Comparison of ENCODE assay signal across 19 cellular contexts in the genomic region with DNA sequence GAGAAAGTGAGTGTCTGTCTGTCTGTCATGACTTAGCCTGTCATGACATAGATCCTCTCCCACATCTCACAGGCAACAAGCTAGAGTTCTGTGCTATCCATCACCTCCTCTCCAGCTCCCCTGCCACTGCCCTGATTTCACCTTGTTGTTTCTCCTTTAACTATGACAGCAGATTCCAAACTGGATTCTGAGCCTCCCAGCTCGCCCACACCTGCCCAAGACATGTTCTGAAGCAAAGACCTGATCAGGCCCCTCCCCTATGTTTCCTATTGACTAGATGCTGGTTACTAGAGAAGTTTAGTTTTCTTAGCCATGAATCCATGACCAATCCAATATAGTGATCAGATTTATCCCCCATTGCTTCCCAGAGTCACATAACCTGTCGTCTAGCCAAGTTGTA. TPM values are rescaled to one million over a fixed set of nuclear protein-coding genes. Genes with fewer than 3 reads are reported as not detected.
DNase-seq lines count a peak whose midpoint lies in the region; FAIRE-seq and TF ChIP-seq lines count a peak whose summit lies in the region.
"Had no signal": no experiment of that assay in that cellular context is flagged by ENCODE, and none has a peak within 500 bp of the region (broad histone marks: within the 10 kb centered on the region; RNA-seq: fewer than 3 reads in every experiment).

No MANE protein-coding gene starts in this region.

- H3K36me3 ChIP-seq in bronchial epithelial cell (ENCODE audit: control insufficient read depth, insufficient read depth, low read length) (no peaks in the 10 kb centered on the region), muscle layer of duodenum (ENCODE audit: control insufficient read depth in 1 of 2, insufficient read depth in 2 of 2, low read length in 2 of 2) (no peaks in the 10 kb centered on the region), smooth muscle cell (ENCODE audit: low read depth) (no peaks in the 10 kb centered on the region)

- no peak overlapping the region for H3K9ac ChIP-seq in smooth muscle cell (ENCODE audit: low read depth)

- CTCF ChIA-PET in Calu3 (lab: Charles Lee): interaction anchor here (1.0 kb wide), 1 partner anchor 15 kb away, joined by 3 read pairs; a partner anchor contains a TSS

- no peak for DNase-seq in Calu3
- DNase-seq in bronchial epithelial cell (ENCODE audit: low read depth): peak; percentile 62
- no peak for DNase-seq in smooth muscle cell (lab: John Stamatoyannopoulos, UW; ENCODE audit: unreplicated experiment)
- no peak for DNase-seq in COLO829 (ENCODE audit: low spot score)
- DNase-seq in stimulated activated CD4-positive, alpha-beta T cell treated with anti-CD3 and anti-CD28 coated beads, Interleukin-15, amount 100 ng/mL, for 24 hours: no peak
- no peak for DNase-seq in mesothelial cell of epicardium (ENCODE audit: low spot score in 2 of 2, unreplicated experiment in 2 of 2)
- DNase-seq in DMS53 (lab: John Stamatoyannopoulos, UW): no peak
- DNase-seq: activated naive CD4-positive, alpha-beta T cell treated with anti-CD3 and anti-CD28 coated beads for 36 hours; activated T-cell treated with anti-CD3 and anti-CD28 coated beads for 4 hours; foreskin melanocyte; MV-4-11; NCI-H2029 treated with DMSO at 0.1 percent for 48 hours; NCI-H524 had no signal

- peak; percentile 36 for FAIRE-seq in bronchial epithelial cell (lab: Jason Lieb, UNC)

- H3K9me3 Mint-ChIP-seq in Calu3 (ENCODE audit: low read depth, unreplicated experiment) (no peaks in the 10 kb centered on the region), mesothelial cell of epicardium (no peaks in the 10 kb centered on the region)
- H3K9me3 Mint-ChIP-seq: activated naive CD4-positive, alpha-beta T cell treated with anti-CD3 and anti-CD28 coated beads for 36 hours; stimulated activated memory B cell treated with anti-CD40 and anti-IgM and Interleukin-4, amounts not matched to agents 10 μg/mL and 1 μg/mL and 100 μg/mL, for 72 hours; T-helper 1 cell treated with Interleukin-12 subunit alpha and Interleukin-12 subunit beta and Interleukin-4 antibody, amounts not matched to agents 30 μg/mL and 1 μg/mL, for 36 hours had no signal

- H3K4me1 ChIP-seq in muscle layer of duodenum (ENCODE audit: control insufficient read depth in 1 of 2, insufficient read depth in 2 of 2, low read length in 2 of 2) (peaks cover 21 to 30% of the 10 kb centered on the region in 2 donors), smooth muscle cell (ENCODE audit: low read depth) (peaks cover 39% of the 10 kb centered on the region)

- WGBS in smooth muscle cell (ENCODE audit: low lambda C conversion rate): 78% methylated on average over 2 of the region's 2 CpGs

- H3K27me3 Mint-ChIP-seq in Calu3 (ENCODE audit: unreplicated experiment) (no peaks in the 10 kb centered on the region), mesothelial cell of epicardium (ENCODE audit: low read depth) (no peaks in the 10 kb centered on the region)

- H3K36me3 Mint-ChIP-seq in Calu3 (ENCODE audit: insufficient read depth, unreplicated experiment): no peaks in the 10 kb centered on the region
- H3K36me3 Mint-ChIP-seq in mesothelial cell of epicardium: no peaks in the 10 kb centered on the region
- H3K36me3 Mint-ChIP-seq: stimulated activated memory B cell treated with anti-CD40 and anti-IgM and Interleukin-4, amounts not matched to agents 10 μg/mL and 1 μg/mL and 100 μg/mL, for 72 hours had no signal

- H3K4me3 ChIP-seq in bronchial epithelial cell (ENCODE audit: low read depth, low read length) (no peak overlapping the region), muscle layer of duodenum (ENCODE audit: low read depth in 1 of 2, low read length in 2 of 2) (no peak overlapping the region), smooth muscle cell (no peak overlapping the region)

- H3K27me3 ChIP-seq in bronchial epithelial cell (ENCODE audit: control insufficient read depth, insufficient read depth, low read length) (no peaks in the 10 kb centered on the region), muscle layer of duodenum (ENCODE audit: low read depth, low read length) (no peaks in the 10 kb centered on the region), smooth muscle cell (ENCODE audit: low read depth) (no peaks in the 10 kb centered on the region)

- H3K4me1 Mint-ChIP-seq in Calu3 (ENCODE audit: low read depth, unreplicated experiment): peaks cover 47% of the 10 kb centered on the region
- H3K4me1 Mint-ChIP-seq in mesothelial cell of epicardium: peaks cover 45% of the 10 kb centered on the region
- H3K4me1 Mint-ChIP-seq: stimulated activated memory B cell treated with anti-CD40 and anti-IgM and Interleukin-4, amounts not matched to agents 10 μg/mL and 1 μg/mL and 100 μg/mL, for 72 hours had no signal

- H3K4me2 ChIP-seq in smooth muscle cell: peak overlapping the region; percentile 79

- TF ChIP-seq CTCF in Calu3 (IDR thresholded peaks at IDR 0.05; ENCODE audit: unreplicated experiment): no peak
- TF ChIP-seq CTCF in bronchial epithelial cell (IDR thresholded peaks at IDR 0.05; ENCODE audit: insufficient read depth, low read length, severe bottlenecking): no peak
- no peak for TF ChIP-seq CTCF in smooth muscle cell (IDR thresholded peaks at IDR 0.05; ENCODE audit: borderline replicate concordance, insufficient read depth, poor library complexity, severe bottlenecking)
- no peak for TF ChIP-seq CTCF in mesothelial cell of epicardium (IDR thresholded peaks at IDR 0.05; ENCODE audit: unreplicated experiment)

- no peaks in the 10 kb centered on the region for H4K20me1 ChIP-seq in smooth muscle cell (ENCODE audit: low read depth)

- H2AFZ ChIP-seq in smooth muscle cell (ENCODE audit: low read depth): no peak overlapping the region

- H3K27ac Mint-ChIP-seq in Calu3 (ENCODE audit: unreplicated experiment) (peak overlapping the region; percentile 67), mesothelial cell of epicardium (no peak overlapping the region)
- H3K27ac Mint-ChIP-seq: activated naive CD4-positive, alpha-beta T cell treated with anti-CD3 and anti-CD28 coated beads for 36 hours; progenitor cell of endocrine pancreas; stimulated activated memory B cell treated with anti-CD40 and anti-IgM and Interleukin-4, amounts not matched to agents 10 μg/mL and 1 μg/mL and 100 μg/mL, for 72 hours; T-helper 1 cell treated with Interleukin-12 subunit alpha and Interleukin-12 subunit beta and Interleukin-4 antibody, amounts not matched to agents 30 μg/mL and 1 μg/mL, for 36 hours had no signal

- no TSS peak for BruUV-seq in Calu3 (replicated peaks; lab: Mats Ljungman, UMichigan)

- H3K4me3 Mint-ChIP-seq in Calu3 (ENCODE audit: low read depth, unreplicated experiment): no peak overlapping the region
- no peak overlapping the region for H3K4me3 Mint-ChIP-seq in mesothelial cell of epicardium
- H3K4me3 Mint-ChIP-seq: activated naive CD4-positive, alpha-beta T cell treated with anti-CD3 and anti-CD28 coated beads for 36 hours; stimulated activated memory B cell treated with anti-CD40 and anti-IgM and Interleukin-4, amounts not matched to agents 10 μg/mL and 1 μg/mL and 100 μg/mL, for 72 hours; T-helper 1 cell treated with Interleukin-12 subunit alpha and Interleukin-12 subunit beta and Interleukin-4 antibody, amounts not matched to agents 30 μg/mL and 1 μg/mL, for 36 hours had no signal

- H3F3A ChIP-seq in smooth muscle cell (ENCODE audit: low read depth): peaks cover 45% of the 10 kb centered on the region

- H3K9me3 ChIP-seq in muscle layer of duodenum (ENCODE audit: control insufficient read depth in 1 of 2, low read length in 2 of 2): no peaks in the 10 kb centered on the region
- H3K9me3 ChIP-seq in smooth muscle cell (replicated peaks; ENCODE audit: low read depth): no peaks in the 10 kb centered on the region

- H3K79me2 ChIP-seq in smooth muscle cell (ENCODE audit: low read depth): peaks cover 5% of the 10 kb centered on the region

- intact Hi-C loops in Calu3 (cut with micrococcal nuclease; ENCODE audit: unreplicated experiment): no loop called here

- peak overlapping the region; percentile 77 for H3K27ac ChIP-seq in muscle layer of duodenum (ENCODE audit: low read length)
- H3K27ac ChIP-seq in smooth muscle cell (ENCODE audit: low read depth): peak overlapping the region; percentile 79
- H3K27ac ChIP-seq: epithelial cell of prostate, VCaP had no signal

RNA-seq across cellular contexts. Expression of a gene that starts 15.4 kb away (rescaled TPM):
- total RNA-seq in Calu3 (2022) (13.9 and 14.5 TPM in 2 replicates), bronchial epithelial cell (75.0 and 101 TPM in 2 replicates), smooth muscle cell (123 and 132 TPM in 2 replicates), mesothelial cell of epicardium (28.3 to 29.9 TPM (median 29.4 TPM) in 3 replicates)
- 156 and 223 TPM in 2 replicates for polyA plus RNA-seq in smooth muscle cell
